13 cellular contexts compared by ENCODE assay signal in genomic region chr1:200665851-200666250, GRCh38. TPM values are rescaled to one million over a fixed set of nuclear protein-coding genes. Genes with fewer than 3 reads are reported as not detected.
DNase-seq lines count a peak whose midpoint lies in the region; ATAC-seq, FAIRE-seq and TF ChIP-seq lines count a peak whose summit lies in the region.
"Had no signal": no experiment of that assay in that cellular context is flagged by ENCODE, and none has a peak within 500 bp of the region (broad histone marks: within the 10 kb centered on the region; RNA-seq: fewer than 3 reads in every experiment).

No MANE protein-coding gene starts in this region.

- no peak overlapping the region for H3K4me3 Mint-ChIP-seq in glutamatergic neuron (ENCODE audit: unreplicated experiment)
- no peak overlapping the region for H3K4me3 Mint-ChIP-seq in stimulated activated effector memory CD8-positive, alpha-beta T cell treated with anti-CD3 and anti-CD28 coated beads, Interleukin-12 subunit alpha, Interleukin-12 subunit beta, amount 100 ng/mL, for 72 hours
- H3K4me3 Mint-ChIP-seq: activated T-cell treated with anti-CD3 and anti-CD28 coated beads, Interleukin-2, amount 50 U/mL, for 4 hours had no signal

- H3K27ac Mint-ChIP-seq in glutamatergic neuron (ENCODE audit: unreplicated experiment): peak overlapping the region; percentile 70
- H3K27ac Mint-ChIP-seq in stimulated activated effector memory CD8-positive, alpha-beta T cell treated with anti-CD3 and anti-CD28 coated beads, Interleukin-12 subunit alpha, Interleukin-12 subunit beta, amount 100 ng/mL, for 72 hours: peak overlapping the region; percentile 18
- H3K27ac Mint-ChIP-seq: progenitor cell of endocrine pancreas had no signal

- peaks cover 15% of the 10 kb centered on the region for H3K4me1 Mint-ChIP-seq in glutamatergic neuron (ENCODE audit: low read depth, unreplicated experiment)
- H3K4me1 Mint-ChIP-seq in stimulated activated effector memory CD8-positive, alpha-beta T cell treated with anti-CD3 and anti-CD28 coated beads, Interleukin-12 subunit alpha, Interleukin-12 subunit beta, amount 100 ng/mL, for 72 hours: peaks cover 46% of the 10 kb centered on the region

- no peak overlapping the region for H3K4me3 ChIP-seq in SK-N-MC

- peaks cover 3% of the 10 kb centered on the region for H3K27me3 Mint-ChIP-seq in glutamatergic neuron (ENCODE audit: unreplicated experiment)
- H3K27me3 Mint-ChIP-seq: progenitor cell of endocrine pancreas had no signal

- no peak for FAIRE-seq in RCC 7860 (lab: Jason Lieb, UNC)

- peaks cover 1% of the 10 kb centered on the region for H3K9me3 Mint-ChIP-seq in glutamatergic neuron (ENCODE audit: unreplicated experiment)
- H3K9me3 Mint-ChIP-seq in stimulated activated effector memory CD8-positive, alpha-beta T cell treated with anti-CD3 and anti-CD28 coated beads, Interleukin-12 subunit alpha, Interleukin-12 subunit beta, amount 100 ng/mL, for 72 hours: no peaks in the 10 kb centered on the region
- H3K9me3 Mint-ChIP-seq: activated T-cell treated with anti-CD3 and anti-CD28 coated beads, Interleukin-2, amount 50 U/mL, for 4 hours had no signal

- H3K27ac ChIP-seq in SK-N-MC: 0 out of 2 replicates have a peak overlapping the region, but pooled peaks have one; percentile 22

- TF ChIP-seq CTCF in glutamatergic neuron (IDR thresholded peaks at IDR 0.05; ENCODE audit: partially characterized antibody, unreplicated experiment): no peak

- no peaks in the 10 kb centered on the region for H3K36me3 Mint-ChIP-seq in glutamatergic neuron (ENCODE audit: unreplicated experiment)
- peaks cover 67% of the 10 kb centered on the region for H3K36me3 Mint-ChIP-seq in stimulated activated effector memory CD8-positive, alpha-beta T cell treated with anti-CD3 and anti-CD28 coated beads, Interleukin-12 subunit alpha, Interleukin-12 subunit beta, amount 100 ng/mL, for 72 hours

- DNase-seq in GM03348 (ENCODE audit: low spot score): peak; percentile 20
- DNase-seq in SK-N-MC (ENCODE audit: low read depth, low spot score): no peak
- no peak for DNase-seq in glutamatergic neuron
- no peak for DNase-seq in stimulated activated effector memory CD8-positive, alpha-beta T cell treated with anti-CD3 and anti-CD28 coated beads, Interleukin-12 subunit alpha, Interleukin-12 subunit beta, amount 100 ng/mL, for 72 hours (ENCODE audit: low spot score in 2 of 2)
- no peak for DNase-seq in RCC 7860 (ENCODE audit: low spot score)
- DNase-seq: activated CD4-positive, CD25-positive, alpha-beta regulatory T cell treated with anti-CD3 and anti-CD28 coated beads, Interleukin-2, amount 50 U/mL, for 72 hours; activated T-cell treated with anti-CD3 and anti-CD28 coated beads, Interleukin-2, amount 50 U/mL, for 4 hours; Caco-2; NCI-H187 treated with DMSO at 0.1 percent for 48 hours; NK-92 treated with Interleukin-12 subunit alpha and Interleukin-12 subunit beta, amount 100 ng/mL, for 24 hours had no signal

- H3K9me3 ChIP-seq in SK-N-MC (ENCODE audit: low read depth, low read length): no peaks in the 10 kb centered on the region
- H3K9me3 ChIP-seq: Caco-2 had no signal

- H3K36me3 ChIP-seq in SK-N-MC (ENCODE audit: insufficient read depth, low read length): peaks cover 15% of the 10 kb centered on the region; the same call in 1 of the 2 replicates

- H3K9ac ChIP-seq in SK-N-MC (ENCODE audit: insufficient read length): no peak overlapping the region

- ATAC-seq in stimulated activated effector memory CD8-positive, alpha-beta T cell treated with anti-CD3 and anti-CD28 coated beads, Interleukin-12 subunit alpha, Interleukin-12 subunit beta, amount 100 ng/mL, for 72 hours: no peak
- ATAC-seq in GM19351 (IDR thresholded peaks at IDR 0.05; ENCODE audit: unreplicated experiment) (no peak), HG03108 (IDR thresholded peaks at IDR 0.05; ENCODE audit: unreplicated experiment) (no peak)
- ATAC-seq: activated T-cell treated with anti-CD3 and anti-CD28 coated beads, Interleukin-2, amount 50 U/mL, for 4 hours had no signal

RNA-seq across cellular contexts. Expression of gene DDX59, which starts 3.9 kb away (rescaled TPM):
- total RNA-seq in glutamatergic neuron (ENCODE audit: unreplicated experiment): 10.6 TPM

RNA-seq across cellular contexts. Expression of gene KIF14, which starts 45.3 kb away (rescaled TPM):
- 2.9 TPM for total RNA-seq in glutamatergic neuron (ENCODE audit: unreplicated experiment)
